ENCODE assay signal across 20 cellular contexts in the genomic region with DNA sequence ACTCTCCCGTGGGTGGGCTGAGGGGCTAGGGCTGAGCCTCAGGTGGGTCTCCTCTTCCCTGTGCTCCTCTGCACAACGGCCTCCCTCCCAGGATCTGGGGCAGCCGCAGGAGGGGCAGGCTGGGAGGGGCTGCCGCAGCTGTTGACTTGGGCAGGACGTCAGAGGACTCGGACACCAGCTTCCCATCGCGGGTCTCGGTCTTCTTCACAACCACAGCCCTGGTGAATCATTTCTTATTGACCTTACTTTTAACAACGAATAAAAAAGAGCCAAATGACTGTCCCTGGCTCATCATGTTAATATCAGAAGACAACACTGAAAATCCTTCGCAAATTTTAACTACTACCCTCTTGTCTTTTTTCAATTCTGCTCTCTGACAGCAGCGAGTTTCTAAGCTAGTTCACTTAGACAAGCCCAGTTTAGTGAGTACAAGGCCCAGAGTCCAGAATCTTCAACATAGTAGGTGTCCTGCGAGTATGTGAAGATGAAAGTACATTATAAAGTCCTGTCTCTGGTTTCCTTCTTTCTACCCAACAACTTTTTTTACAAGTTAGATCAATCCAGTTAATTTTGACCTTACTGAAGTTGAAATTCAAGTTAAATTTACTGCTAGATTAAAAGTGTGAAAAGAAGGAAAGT. TPM values are rescaled to one million over a fixed set of nuclear protein-coding genes. Genes with fewer than 3 reads are reported as not detected.
DNase-seq lines count a peak whose midpoint lies in the region; TF ChIP-seq lines count a peak whose summit lies in the region.
"Had no signal": no experiment of that assay in that cellular context is flagged by ENCODE, and none has a peak within 500 bp of the region (broad histone marks: within the 10 kb centered on the region; RNA-seq: fewer than 3 reads in every experiment).

No MANE protein-coding gene starts in this region.

- no peaks in the 10 kb centered on the region for H3K36me3 ChIP-seq in sigmoid colon

- TF ChIP-seq EP300 in sigmoid colon (IDR thresholded peaks at IDR 0.05): no peak

- intact Hi-C loops in sigmoid colon (cut with DNase I): no loop called here

- H3K4me3 ChIP-seq in sigmoid colon: peak overlapping the region in 1 of 4 donors; percentile 8

- H3K27me3 ChIP-seq in sigmoid colon: no peaks in the 10 kb centered on the region

- 54 to 73% methylated on average over 13 of the region's 13 CpGs for WGBS in sigmoid colon, 2 donors

- H3K27ac ChIP-seq in sigmoid colon: peak overlapping the region; percentile 10 to 54 (median 23)
- H3K27ac ChIP-seq: VCaP had no signal

- peaks cover 3 to 34% (median 15%) of the 10 kb centered on the region in 4 donors for H3K4me1 ChIP-seq in sigmoid colon

- H3K9me3 ChIP-seq in sigmoid colon: no peaks in the 10 kb centered on the region

- no peak for TF ChIP-seq POLR2A in sigmoid colon (IDR thresholded peaks at IDR 0.05)

- DNase-seq in LHCN-M2 (ENCODE audit: low read depth) (peak; percentile 71), anterior cingulate cortex (lab: John Stamatoyannopoulos, UW) (peak in 32 of 58 donors; percentile 2 to 68 (median 33)), hypothalamus (lab: John Stamatoyannopoulos, UW) (peak in 31 of 51 donors; percentile 3 to 66 (median 35)), sigmoid colon (no peak), NCI-H510A (lab: John Stamatoyannopoulos, UW) (no peak), NCI-H2196 (lab: John Stamatoyannopoulos, UW; ENCODE audit: unreplicated experiment) (no peak), NCI-H748 (lab: John Stamatoyannopoulos, UW; ENCODE audit: unreplicated experiment) (no peak)
- no peak for DNase-seq in effector CD8-positive, alpha-beta T cell (lab: John Stamatoyannopoulos, UW)
- DNase-seq: activated CD4-positive, alpha-beta T cell treated with anti-CD3 and anti-CD28 coated beads, Interleukin-2, amount 50 U/mL, for 4 hours; activated naive CD4-positive, alpha-beta T cell treated with anti-CD3 and anti-CD28 coated beads for 36 hours; activated T-cell treated with anti-CD3 and anti-CD28 coated beads, Interleukin-2, amount 50 U/mL, for 1 hour; CD4-positive, CD25-positive, alpha-beta regulatory T cell; DMS153; mesendoderm; NCI-H187 treated with DMSO at 0.1 percent for 48 hours; NCI-H446 treated with DMSO at 0.1 percent for 48 hours had no signal

- TF ChIP-seq CTCF in sigmoid colon (IDR thresholded peaks at IDR 0.05): no peak

RNA-seq across cellular contexts. Expression of gene CTNNA3, which starts 32.4 kb away (rescaled TPM):
- 0.06 and 0.19 TPM in 2 replicates for total RNA-seq in LHCN-M2 (2014; rRNA removed)
- 0.01 TPM for polyA plus RNA-seq in LHCN-M2 (2012)
- 1 to 10 TPM; 1.5 to 4.6 (median 3.9) TPM for total RNA-seq in sigmoid colon
- under 1 TPM in 2 of 3 donors, not detected in 1; under 0.01 to 0.20 TPM for polyA plus RNA-seq in sigmoid colon
- total RNA-seq: activated naive CD4-positive, alpha-beta T cell treated with anti-CD3 and anti-CD28 coated beads for 36 hours; CD4-positive, CD25-positive, alpha-beta regulatory T cell; natural killer cell treated with Interleukin-12 subunit alpha and Interleukin-12 subunit beta and Interleukin-15 and Interleukin-18, amount 100 ng/mL, for 72 hours; pulmonary artery endothelial cell; T-helper 1 cell treated with Interleukin-12 subunit alpha and Interleukin-12 subunit beta and Interleukin-4 antibody, amounts not matched to agents 30 ng/mL and 1 ng/mL, for 36 hours had no signal
- polyA plus RNA-seq: CD4-positive, CD25-positive, alpha-beta regulatory T cell had no signal

Comparison
In these comparisons a context has a peak if more than half of its experiments do, and no peak if none do; other contexts are left out.
1. DNase-seq: peak in LHCN-M2 (single experiment), anterior cingulate cortex (32 of 58) and hypothalamus (31 of 51); none in sigmoid colon (single experiment), NCI-H510A (single experiment), effector CD8-positive, alpha-beta T cell (single experiment), NCI-H2196 (single experiment) and NCI-H748 (single experiment).